Comparison of ENCODE assay signal across 19 cellular contexts in the genomic region with DNA sequence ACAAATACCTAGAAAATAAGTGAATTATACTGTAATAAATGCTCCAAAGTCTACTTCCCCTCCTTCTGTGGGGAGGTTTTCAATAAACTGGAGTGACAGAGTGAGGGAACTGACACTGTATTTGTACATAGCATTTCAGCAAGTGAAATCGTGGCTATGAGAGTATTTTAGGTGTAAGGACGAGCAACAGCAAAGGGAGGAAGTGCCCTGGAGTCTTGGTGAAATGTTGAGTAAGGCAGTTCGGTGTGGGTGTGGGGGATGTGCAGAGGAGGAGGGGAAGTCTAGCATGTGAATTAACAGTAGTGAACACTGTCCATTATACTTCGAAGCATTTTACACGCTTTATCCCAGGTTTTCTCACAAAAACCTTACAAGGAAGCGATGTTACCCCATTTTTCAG. TPM values are rescaled to one million over a fixed set of nuclear protein-coding genes. Genes with fewer than 3 reads are reported as not detected.
DNase-seq lines count a peak whose midpoint lies in the region; ATAC-seq and TF ChIP-seq lines count a peak whose summit lies in the region.
"Had no signal": no experiment of that assay in that cellular context is flagged by ENCODE, and none has a peak within 500 bp of the region (broad histone marks: within the 10 kb centered on the region; RNA-seq: fewer than 3 reads in every experiment).

No MANE protein-coding gene starts in this region.

- peaks cover 9% of the 10 kb centered on the region for H3K4me1 ChIP-seq in GM23248 (ENCODE audit: insufficient read depth)
- H3K4me1 ChIP-seq in heart right ventricle: peaks cover 0 to 50% (median 0%) of the 10 kb centered on the region in 9 donors

- H3F3A ChIP-seq in GM23248 (ENCODE audit: insufficient read depth): peaks cover 6% of the 10 kb centered on the region

- 92 to 96% methylated on average over 6 of the region's 6 CpGs for WGBS in GM23248 (ENCODE audit: low coverage in 1 of 2, low lambda C conversion rate in 2 of 2, missing lambda C conversion rate in 2 of 2), 2 experiments
- WGBS in heart right ventricle, 2 donors: 65 to 70% methylated on average over 6 of the region's 6 CpGs

- ATAC-seq in heart right ventricle (peak in 7 of 8 donors; percentile 29 to 77 (median 67)), esophagus mucosa (no peak)
- no peak for ATAC-seq in activated naive CD4-positive, alpha-beta T cell treated with anti-CD3 and anti-CD28 coated beads, Interleukin-2, amount 50 U/mL, for 72 hours

- H3K9ac ChIP-seq in GM23248: no peak overlapping the region

- H3K27me3 ChIP-seq in GM23248 (replicated peaks; ENCODE audit: insufficient read depth) (no peaks in the 10 kb centered on the region), heart right ventricle (no peaks in the 10 kb centered on the region)

- H3K27ac ChIP-seq in GM23248 (no peak overlapping the region), heart right ventricle (peak overlapping the region in 1 of 10 donors; percentile 77)

- H3K36me3 Mint-ChIP-seq in activated naive CD4-positive, alpha-beta T cell treated with anti-CD3 and anti-CD28 coated beads, Interleukin-2, amount 50 U/mL, for 72 hours: no peaks in the 10 kb centered on the region
- H3K36me3 Mint-ChIP-seq in glutamatergic neuron (ENCODE audit: unreplicated experiment): no peaks in the 10 kb centered on the region

- no peak overlapping the region for H3K4me3 Mint-ChIP-seq in glutamatergic neuron (ENCODE audit: unreplicated experiment)
- H3K4me3 Mint-ChIP-seq: endodermal cell had no signal

- no peaks in the 10 kb centered on the region for H3K4me1 Mint-ChIP-seq in glutamatergic neuron (ENCODE audit: low read depth, unreplicated experiment)

- no peak for DNase-seq in GM23248
- DNase-seq in RPMI8226: peak; percentile 16
- DNase-seq in heart right ventricle: no peak
- peak; percentile 87 for DNase-seq in pons (ENCODE audit: low spot score)
- no peak for DNase-seq in activated naive CD4-positive, alpha-beta T cell treated with anti-CD3 and anti-CD28 coated beads, Interleukin-2, amount 50 U/mL, for 72 hours (ENCODE audit: low spot score in 2 of 2)
- no peak for DNase-seq in glutamatergic neuron
- DNase-seq in effector CD4-positive, alpha-beta T cell: no peak
- DNase-seq: activated CD8-positive, alpha-beta memory T cell treated with anti-CD3 and anti-CD28 coated beads, Interleukin-2, amount 50 U/mL, for 48 hours; activated naive CD4-positive, alpha-beta T cell treated with anti-CD3 and anti-CD28 coated beads, Interleukin-2, amount 50 U/mL, for 16 hours; endodermal cell; foreskin fibroblast; Karpas-422; NCI-H1930; NCI-H774; stimulated activated CD4-positive, alpha-beta T cell treated with anti-CD3 and anti-CD28 coated beads, Interleukin-2, amount 100 ng/mL, for 48 hours had no signal

- H3K4me2 ChIP-seq in GM23248 (ENCODE audit: unreplicated experiment): no peak overlapping the region

- intact Hi-C loops in heart right ventricle (cut with DNase I): no loop called here

- no peaks in the 10 kb centered on the region for H3K9me2 ChIP-seq in GM23248 (ENCODE audit: insufficient read depth)

- no peak overlapping the region for H3K27ac Mint-ChIP-seq in activated naive CD4-positive, alpha-beta T cell treated with anti-CD3 and anti-CD28 coated beads, Interleukin-2, amount 50 U/mL, for 72 hours
- H3K27ac Mint-ChIP-seq in glutamatergic neuron (ENCODE audit: unreplicated experiment): no peak overlapping the region
- H3K27ac Mint-ChIP-seq: endodermal cell had no signal

- H3K9me3 ChIP-seq in GM23248 (ENCODE audit: low read depth) (no peaks in the 10 kb centered on the region), heart right ventricle (no peaks in the 10 kb centered on the region)

- H3K36me3 ChIP-seq in GM23248 (ENCODE audit: low read depth) (no peaks in the 10 kb centered on the region), heart right ventricle (no peaks in the 10 kb centered on the region)

- H3K4me3 ChIP-seq in GM23248: no peak overlapping the region
- H3K4me3 ChIP-seq in heart right ventricle: no peak overlapping the region

- H3K79me2 ChIP-seq in GM23248 (ENCODE audit: insufficient read depth): no peaks in the 10 kb centered on the region

- in situ Hi-C loops in GM23248 (cut with MboI): no loop called here

- H3K27me3 Mint-ChIP-seq in glutamatergic neuron (ENCODE audit: unreplicated experiment): no peaks in the 10 kb centered on the region

- no peaks in the 10 kb centered on the region for H4K20me1 ChIP-seq in GM23248 (ENCODE audit: insufficient read depth)

- peak overlapping the region; percentile 31; the same call in 1 of the 2 replicates for H2AFZ ChIP-seq in GM23248

- no peak for TF ChIP-seq CTCF in heart right ventricle (IDR thresholded peaks at IDR 0.05)
- TF ChIP-seq CTCF in glutamatergic neuron (IDR thresholded peaks at IDR 0.05; ENCODE audit: partially characterized antibody, unreplicated experiment): no peak

- no peaks in the 10 kb centered on the region for H3K9me3 Mint-ChIP-seq in activated naive CD4-positive, alpha-beta T cell treated with anti-CD3 and anti-CD28 coated beads, Interleukin-2, amount 50 U/mL, for 72 hours
- peaks cover 2% of the 10 kb centered on the region for H3K9me3 Mint-ChIP-seq in glutamatergic neuron (ENCODE audit: unreplicated experiment)
- H3K9me3 Mint-ChIP-seq: endodermal cell had no signal

RNA-seq across cellular contexts. Expression of gene P2RY13, which starts 18.1 kb away (rescaled TPM):
- total RNA-seq in GM23248 (2014; rRNA removed; shearing (Covaris generic)): not detected in 2 replicates
- polyA plus RNA-seq in GM23248 (2016; fragmentation: Nextera tagmentation; extraction: Ambion mirVana): not detected in 2 replicates
- 1 to 10 TPM in 2 of 10 donors, under 1 TPM in 8; 0.26 to 4.9 (median 0.44) TPM for total RNA-seq in heart right ventricle
- polyA plus RNA-seq in heart right ventricle: under 1 TPM; 0.14 to 0.15 TPM
- total RNA-seq in activated naive CD4-positive, alpha-beta T cell treated with anti-CD3 and anti-CD28 coated beads, Interleukin-2, amount 50 U/mL, for 72 hours: not detected
- total RNA-seq in glutamatergic neuron (ENCODE audit: unreplicated experiment): not detected
- 0.28 TPM for total RNA-seq in esophagus mucosa
- total RNA-seq: bronchial epithelial cell, endodermal cell, renal cortical epithelial cell had no signal
- polyA plus RNA-seq: BJ had no signal

RNA-seq across cellular contexts. Expression of gene GPR87, which starts 30.8 kb away (rescaled TPM):
- 0.22 TPM in 1 of 2 replicates, not detected in the other for total RNA-seq in GM23248 (2014; rRNA removed; shearing (Covaris generic))
- not detected in 2 replicates for polyA plus RNA-seq in GM23248 (2016; fragmentation: Nextera tagmentation; extraction: Ambion mirVana)
- total RNA-seq in heart right ventricle: not detected
- polyA plus RNA-seq in heart right ventricle: under 1 TPM in 1 of 2 donors, not detected in 1; 0.01 TPM
- total RNA-seq in activated naive CD4-positive, alpha-beta T cell treated with anti-CD3 and anti-CD28 coated beads, Interleukin-2, amount 50 U/mL, for 72 hours: 1 to 10 TPM in 1 of 2 donors, under 1 TPM in 1; 0.97 to 1.3 TPM
- not detected for total RNA-seq in glutamatergic neuron (ENCODE audit: unreplicated experiment)
- 36.8 TPM for total RNA-seq in esophagus mucosa
- total RNA-seq: endodermal cell had no signal
- polyA plus RNA-seq: BJ had no signal

RNA-seq across cellular contexts. Expression of gene P2RY12, which starts 37.1 kb away (rescaled TPM):
- total RNA-seq in GM23248 (2014; rRNA removed; shearing (Covaris generic)): not detected in 2 replicates
- polyA plus RNA-seq in GM23248 (2016; fragmentation: Nextera tagmentation; extraction: Ambion mirVana) (not detected in 2 replicates), heart right ventricle (under 1 TPM; 0.33 to 0.37 TPM)
- total RNA-seq in heart right ventricle (1 to 10 TPM in 4 of 10 donors, under 1 TPM in 5, not detected in 1; 0.33 to 3.1 (median 0.81) TPM), glutamatergic neuron (ENCODE audit: unreplicated experiment) (not detected), esophagus mucosa (not detected)
- total RNA-seq in activated naive CD4-positive, alpha-beta T cell treated with anti-CD3 and anti-CD28 coated beads, Interleukin-2, amount 50 U/mL, for 72 hours: not detected
- total RNA-seq: bronchial epithelial cell, endodermal cell, renal cortical epithelial cell had no signal
- polyA plus RNA-seq: BJ had no signal

Comparison
In these comparisons a context has a peak if more than half of its experiments do, and no peak if none do; other contexts are left out.
1. DNase-seq: peak in RPMI8226 (single experiment) and pons (single experiment); none in GM23248 (single experiment), heart right ventricle (0 of 2), activated naive CD4-positive, alpha-beta T cell treated with anti-CD3 and anti-CD28 coated beads, Interleukin-2, amount 50 U/mL, for 72 hours (0 of 2), glutamatergic neuron (single experiment) and effector CD4-positive, alpha-beta T cell (single experiment).
2. ATAC-seq: peak in heart right ventricle (7 of 8); none in activated naive CD4-positive, alpha-beta T cell treated with anti-CD3 and anti-CD28 coated beads, Interleukin-2, amount 50 U/mL, for 72 hours (0 of 2) and esophagus mucosa (single experiment).
3. RNA of gene GPR87, which starts 30.8 kb away (total RNA-seq): 36.8 TPM in esophagus mucosa (single experiment); 0.97 to 1.3 TPM in activated naive CD4-positive, alpha-beta T cell treated with anti-CD3 and anti-CD28 coated beads, Interleukin-2, amount 50 U/mL, for 72 hours, 0.22 TPM in GM23248, not detected in heart right ventricle and not detected in glutamatergic neuron (single experiment); every median in the first group is over 10 times any median in the second.